In genomic region chr13:33352520-33352919, GRCh38 we compare ENCODE assay signal across 17 cellular contexts.
A peak's percentile ranks its signal among the peaks of the same experiment; 100 is the strongest.
DNase-seq lines count a peak whose midpoint lies in the region; ATAC-seq, FAIRE-seq and TF ChIP-seq lines count a peak whose summit lies in the region.
"Had no signal": no experiment of that assay in that cellular context is flagged by ENCODE, and none has a peak within 500 bp of the region (broad histone marks: within the 10 kb centered on the region; RNA-seq: fewer than 3 reads in every experiment).

No MANE protein-coding gene starts in this region.

- no peaks in the 10 kb centered on the region; a peak in 1 of 22 replicates for H3K36me3 ChIP-seq in BLaER1 treated with 17β-estradiol and CSF1 and Interleukin-3, amounts not matched to agents 10 nM and 100 nM
- H3K36me3 ChIP-seq in right atrium auricular region (no peaks in the 10 kb centered on the region), sigmoid colon (no peaks in the 10 kb centered on the region)

- peaks cover 14 to 21% (median 16%) of the 10 kb centered on the region in 11 experiments for H3K9me3 ChIP-seq in BLaER1 treated with 17β-estradiol and CSF1 and Interleukin-3, amounts not matched to agents 10 nM and 100 nM (replicated peaks in 1 of 11)
- H3K9me3 ChIP-seq in right atrium auricular region (no peaks in the 10 kb centered on the region), sigmoid colon (no peaks in the 10 kb centered on the region)
- H3K9me3 ChIP-seq: body of pancreas, SK-N-SH had no signal

- H3K27ac ChIP-seq in BLaER1 treated with 17β-estradiol and CSF1 and Interleukin-3, amounts not matched to agents 10 nM and 100 nM = peak overlapping the region; percentile 55 to 99 (median 80)
- H3K27ac ChIP-seq in right atrium auricular region (peak overlapping the region; percentile 46 to 54), sigmoid colon (peak overlapping the region; percentile 1 to 96 (median 50))
- H3K27ac ChIP-seq: KMS-11 had no signal

- H3K27me3 ChIP-seq in BLaER1 treated with 17β-estradiol and CSF1 and Interleukin-3, amounts not matched to agents 10 nM and 100 nM = no peaks in the 10 kb centered on the region
- no peaks in the 10 kb centered on the region for H3K27me3 ChIP-seq in right atrium auricular region
- no peaks in the 10 kb centered on the region for H3K27me3 ChIP-seq in sigmoid colon
- H3K27me3 ChIP-seq: body of pancreas had no signal

- H3K4me2 ChIP-seq in BLaER1 treated with 17β-estradiol and CSF1 and Interleukin-3, amounts not matched to agents 10 nM and 100 nM = peak overlapping the region; percentile 83 to 96 (median 90)
- H3K4me2 ChIP-seq: KMS-11, SK-N-SH had no signal

- H3K4me3 ChIP-seq in BLaER1 treated with 17β-estradiol and CSF1 and Interleukin-3, amounts not matched to agents 10 nM and 100 nM = peak overlapping the region in 4 of 10 experiments; percentile 17 to 35 (median 28); a peak in 4 of 20 replicates
- no peak overlapping the region for H3K4me3 ChIP-seq in right atrium auricular region
- H3K4me3 ChIP-seq in sigmoid colon = no peak overlapping the region
- H3K4me3 ChIP-seq: body of pancreas had no signal

- TF ChIP-seq CTCF in right atrium auricular region (IDR thresholded peaks at IDR 0.05) (no peak), sigmoid colon (IDR thresholded peaks at IDR 0.05) (no peak)

- no peak for FAIRE-seq in HTR-8/SVneo (lab: Jason Lieb, UNC)
- FAIRE-seq: keratinocyte had no signal

- no peaks in the 10 kb centered on the region for H4K20me1 ChIP-seq in BLaER1 treated with 17β-estradiol and CSF1 and Interleukin-3, amounts not matched to agents 10 nM and 100 nM

- H3K9ac ChIP-seq in BLaER1 treated with 17β-estradiol and CSF1 and Interleukin-3, amounts not matched to agents 10 nM and 100 nM = peak overlapping the region; percentile 19 to 95 (median 64); a peak in 19 of 22 replicates
- H3K9ac ChIP-seq: KMS-11, SK-N-SH had no signal

- TF ChIP-seq POLR2A in sigmoid colon (IDR thresholded peaks at IDR 0.05) = no peak

- ATAC-seq in HG02759 (IDR thresholded peaks at IDR 0.05; ENCODE audit: unreplicated experiment) = no peak
- ATAC-seq: body of pancreas, PC-3 had no signal

- peaks cover 34 to 83% (median 49%) of the 10 kb centered on the region in 10 experiments for H3K4me1 ChIP-seq in BLaER1 treated with 17β-estradiol and CSF1 and Interleukin-3, amounts not matched to agents 10 nM and 100 nM
- H3K4me1 ChIP-seq in right atrium auricular region = peaks cover 0 to 40% of the 10 kb centered on the region in 2 donors
- H3K4me1 ChIP-seq in sigmoid colon = peaks cover 0 to 35% (median 23%) of the 10 kb centered on the region in 4 donors

- intact Hi-C loops in sigmoid colon (cut with DNase I) = loop anchor here (5.0 kb wide), 2 partner anchors 65 to 125 kb away; partner anchors contain the start of gene STARD13

- DNase-seq in NCI-H446 treated with DMSO at 0.1 percent for 48 hours (lab: John Stamatoyannopoulos, UW) = peak; percentile 66
- DNase-seq in right atrium auricular region (ENCODE audit: low spot score) = no peak
- DNase-seq in sigmoid colon = no peak
- no peak for DNase-seq in iPS-NIHi7 (ENCODE audit: extremely low spot score)
- DNase-seq in SHP77 (lab: John Stamatoyannopoulos, UW) = no peak
- DNase-seq in HTR-8/SVneo (ENCODE audit: insufficient read length, low spot score) = no peak
- DNase-seq: activated CD4-positive, alpha-beta T cell treated with anti-CD3 and anti-CD28 coated beads, Interleukin-2, amount 10 ng/mL, durations not matched to agents 24 days and 14 days; activated naive CD4-positive, alpha-beta T cell treated with anti-CD3 and anti-CD28 coated beads for 36 hours; H7; PC-3; T1000 had no signal

- TF ChIP-seq EP300 in sigmoid colon (IDR thresholded peaks at IDR 0.05) = no peak

- 75 to 84% methylated on average over 5 of the region's 5 CpGs for WGBS in sigmoid colon, 2 donors
